8 cellular contexts compared by ENCODE assay signal in genomic region chrX:155334486-155335316, GRCh38. TPM values are rescaled to one million over a fixed set of nuclear protein-coding genes. Genes with fewer than 3 reads are reported as not detected.
DNase-seq lines count a peak whose midpoint lies in the region; ATAC-seq and TF ChIP-seq lines count a peak whose summit lies in the region.

CLIC2 (minus strand) TSS chrX:155334614; CDS start chrX:155334427, 187 bp downstream.

- H3K4me1 Mint-ChIP-seq in stimulated activated naive CD8-positive, alpha-beta T cell treated with anti-CD3 and anti-CD28 coated beads, Interleukin-15, Interleukin-2, amounts not matched to agents 100 ng/mL and 50 ng/mL, for 24 hours (ENCODE audit: low read depth): peaks cover 4% of the 10 kb centered on the region
- no peaks in the 10 kb centered on the region for H3K4me1 Mint-ChIP-seq in endodermal cell

- H3K27ac ChIP-seq in endodermal cell (ENCODE audit: low read depth, low read length): no peak within 1 kb of the TSS

- no peaks in the 10 kb centered on the region for H3K27me3 ChIP-seq in endocrine pancreas (ENCODE audit: control insufficient read depth, insufficient read depth, low read length)
- no peaks in the 10 kb centered on the region for H3K27me3 ChIP-seq in endodermal cell (ENCODE audit: control insufficient read depth, insufficient read depth, low read length, poor library complexity, severe bottlenecking)

- no peak within 1 kb of the TSS for H3K27ac Mint-ChIP-seq in stimulated activated naive CD8-positive, alpha-beta T cell treated with anti-CD3 and anti-CD28 coated beads, Interleukin-15, Interleukin-2, amounts not matched to agents 100 ng/mL and 50 ng/mL, for 24 hours
- no peak within 1 kb of the TSS for H3K27ac Mint-ChIP-seq in endodermal cell

- 81 to 100% methylated on average over 2 to 4 of the region's 5 CpGs for WGBS in endodermal cell (ENCODE audit: insufficient coverage in 1 of 2, insufficient read length in 1 of 2), 2 experiments

- H3K36me3 Mint-ChIP-seq in stimulated activated naive CD8-positive, alpha-beta T cell treated with anti-CD3 and anti-CD28 coated beads, Interleukin-15, Interleukin-2, amounts not matched to agents 100 ng/mL and 50 ng/mL, for 24 hours (ENCODE audit: low read depth): no peaks in the 10 kb centered on the region
- H3K36me3 Mint-ChIP-seq in endodermal cell (ENCODE audit: low read depth): no peaks in the 10 kb centered on the region

- H3K4me1 ChIP-seq in endocrine pancreas (ENCODE audit: control insufficient read depth, insufficient read depth, low read length) (no peaks in the 10 kb centered on the region), endodermal cell (ENCODE audit: control insufficient read depth, insufficient read depth, low read length) (no peaks in the 10 kb centered on the region)

- no peak within 1 kb of the TSS for H3K9ac ChIP-seq in endocrine pancreas (ENCODE audit: control insufficient read depth, insufficient read depth, low read length)
- no peak within 1 kb of the TSS for H3K9ac ChIP-seq in endodermal cell (ENCODE audit: extremely low read depth, low read length, poor library complexity, severe bottlenecking)

- no peaks in the 10 kb centered on the region for H3K9me3 Mint-ChIP-seq in stimulated activated naive CD8-positive, alpha-beta T cell treated with anti-CD3 and anti-CD28 coated beads, Interleukin-15, Interleukin-2, amounts not matched to agents 100 ng/mL and 50 ng/mL, for 24 hours
- peaks cover 12% of the 10 kb centered on the region for H3K9me3 Mint-ChIP-seq in endodermal cell

- H3K36me3 ChIP-seq in endocrine pancreas (ENCODE audit: control insufficient read depth, insufficient read depth, low read length) (no peaks in the 10 kb centered on the region), endodermal cell (ENCODE audit: control insufficient read depth, insufficient read depth, low read length) (no peaks in the 10 kb centered on the region)

- H3K4me3 Mint-ChIP-seq in stimulated activated naive CD8-positive, alpha-beta T cell treated with anti-CD3 and anti-CD28 coated beads, Interleukin-15, Interleukin-2, amounts not matched to agents 100 ng/mL and 50 ng/mL, for 24 hours: peak within 1 kb of the TSS; percentile 26
- no peak within 1 kb of the TSS for H3K4me3 Mint-ChIP-seq in endodermal cell

- TF ChIP-seq CTCF in endodermal cell (conservative IDR thresholded peaks at IDR 0.05): no peak

- no peak for ATAC-seq in stimulated activated naive CD8-positive, alpha-beta T cell treated with anti-CD3 and anti-CD28 coated beads, Interleukin-15, Interleukin-2, amounts not matched to agents 100 U/mL and 50 U/mL, for 24 hours
- ATAC-seq in sciatic nerve: peak; percentile 78
- no peak for ATAC-seq in GM19467 (IDR thresholded peaks at IDR 0.05; ENCODE audit: unreplicated experiment)

- H3K27me3 Mint-ChIP-seq in stimulated activated naive CD8-positive, alpha-beta T cell treated with anti-CD3 and anti-CD28 coated beads, Interleukin-15, Interleukin-2, amounts not matched to agents 100 ng/mL and 50 ng/mL, for 24 hours: no peaks in the 10 kb centered on the region
- peaks cover 4% of the 10 kb centered on the region for H3K27me3 Mint-ChIP-seq in endodermal cell (ENCODE audit: insufficient read depth)

- no peak for DNase-seq in stimulated activated naive CD8-positive, alpha-beta T cell treated with anti-CD3 and anti-CD28 coated beads, Interleukin-15, Interleukin-2, amounts not matched to agents 100 U/mL and 50 U/mL, for 24 hours
- DNase-seq in NCI-H1105 treated with DMSO at 0.1 percent for 48 hours (lab: John Stamatoyannopoulos, UW) (peak; percentile 68), sciatic nerve (ENCODE audit: low spot score) (no peak), COR-L47 (lab: John Stamatoyannopoulos, UW) (no peak), endodermal cell (no peak)

- H3K9me3 ChIP-seq in endocrine pancreas (ENCODE audit: control insufficient read depth, low read length) (no peaks in the 10 kb centered on the region), endodermal cell (ENCODE audit: control insufficient read depth, low read length) (no peaks in the 10 kb centered on the region)

- peak within 1 kb of the TSS; percentile 22 for H3K4me3 ChIP-seq in endocrine pancreas (ENCODE audit: control insufficient read depth, insufficient read depth, low read length)
- H3K4me3 ChIP-seq in endodermal cell (ENCODE audit: low read length): no peak within 1 kb of the TSS

- intact Hi-C loops in sciatic nerve (cut with DNase I): no loop called here

RNA-seq across cellular contexts. Expression of gene CLIC2, which starts in this region (rescaled TPM):
- total RNA-seq in sciatic nerve (25.3 TPM), endodermal cell (1 to 10 TPM in 1 of 2 donors, under 1 TPM in 1; 0.64 to 1.0 TPM)
- 0.18 TPM for polyA plus RNA-seq in endodermal cell (2013, experiment 1 of 2)
- 0.46 TPM for polyA plus RNA-seq in endodermal cell (2013, experiment 2 of 2)

Comparison
In these comparisons a context has a peak if more than half of its experiments do, and no peak if none do; other contexts are left out.
1. RNA of gene CLIC2 (total RNA-seq): 25.3 TPM in sciatic nerve (single experiment); 0.64 to 1.0 TPM in endodermal cell; every median in the first group is over 10 times any median in the second.